Comparison of ENCODE assay signal across 10 cellular contexts in genomic region chr10:25934673-25935139, GRCh38. TPM values are rescaled to one million over a fixed set of nuclear protein-coding genes. Genes with fewer than 3 reads are reported as not detected.
DNase-seq lines count a peak whose midpoint lies in the region; ATAC-seq and TF ChIP-seq lines count a peak whose summit lies in the region.
"Had no signal": no experiment of that assay in that cellular context is flagged by ENCODE, and none has a peak within 500 bp of the region (broad histone marks: within the 10 kb centered on the region; RNA-seq: fewer than 3 reads in every experiment).

No MANE protein-coding gene starts in this region.

- in situ Hi-C loops in brain microvascular endothelial cell (cut with HindIII; ENCODE audit: low pct_ligation_motif_present, low sequenced_read_pairs): no loop called here

- H3K9ac ChIP-seq in HUES6 (ENCODE audit: low read length): peak overlapping the region; percentile 91
- H3K9ac ChIP-seq in muscle layer of colon (ENCODE audit: low read length): no peak overlapping the region

- TF ChIP-seq CTCF in brain microvascular endothelial cell (IDR thresholded peaks at IDR 0.05; ENCODE audit: low read depth, low read length, missing control alignments): peak; percentile 16

- peak overlapping the region; percentile 69; the same call in 1 of the 2 replicates for H3K27ac ChIP-seq in HUES6 (ENCODE audit: low read depth, low read length)
- no peak overlapping the region for H3K27ac ChIP-seq in brain microvascular endothelial cell
- H3K27ac ChIP-seq in muscle layer of colon (ENCODE audit: low read depth, low read length): no peak overlapping the region

- H3K4me1 ChIP-seq in HUES6 (ENCODE audit: control insufficient read depth, insufficient read depth, low read length) (0 out of 2 replicates have a peak, but pooled peaks cover 4% of the 10 kb centered on the region), muscle layer of colon (ENCODE audit: insufficient read depth, low read length) (no peaks in the 10 kb centered on the region)

- H3K36me3 ChIP-seq in HUES6 (ENCODE audit: control insufficient read depth, insufficient read depth, low read length) (no peaks in the 10 kb centered on the region), brain microvascular endothelial cell (replicated peaks) (no peaks in the 10 kb centered on the region), muscle layer of colon (ENCODE audit: insufficient read depth, low read length) (no peaks in the 10 kb centered on the region)

- H3K4me3 ChIP-seq in HUES6 (ENCODE audit: low read depth, low read length) (peak overlapping the region; percentile 97), brain microvascular endothelial cell (ENCODE audit: low read depth, low read length) (no peak overlapping the region), muscle layer of colon (ENCODE audit: low read depth in 1 of 2, low read length in 2 of 2) (peak overlapping the region; percentile 27 to 45)

- no peak for ATAC-seq in GM21367 (IDR thresholded peaks at IDR 0.05; ENCODE audit: unreplicated experiment)

- DNase-seq in activated CD4-positive, CD25-positive, alpha-beta regulatory T cell treated with anti-CD3 and anti-CD28 coated beads, Interleukin-2, amount 50 U/mL, for 72 hours: peak; percentile 30
- no peak for DNase-seq in activated CD4-positive, CD25-positive, alpha-beta regulatory T cell (lab: John Stamatoyannopoulos, UW)
- DNase-seq in brain microvascular endothelial cell (no peak), activated gamma-delta T cell (lab: John Stamatoyannopoulos, UW) (no peak), mesenteric fat pad (ENCODE audit: low spot score) (no peak)
- DNase-seq: DND-41 had no signal

- H3K27me3 ChIP-seq in HUES6 (ENCODE audit: control insufficient read depth, insufficient read depth, low read length) (peaks cover 8% of the 10 kb centered on the region; the same call in 1 of the 2 replicates), brain microvascular endothelial cell (replicated peaks) (peaks cover 9% of the 10 kb centered on the region), muscle layer of colon (ENCODE audit: control insufficient read depth in 1 of 2, insufficient read depth in 2 of 2, low read length in 2 of 2) (peaks cover 14 to 20% of the 10 kb centered on the region in 2 donors)

- no peaks in the 10 kb centered on the region for H3K9me3 ChIP-seq in HUES6 (ENCODE audit: control insufficient read depth, insufficient read depth, low read depth, low read length)
- H3K9me3 ChIP-seq in muscle layer of colon (ENCODE audit: low read length): no peaks in the 10 kb centered on the region

RNA-seq across cellular contexts. Expression of gene MYO3A, which starts 0.7 kb away (rescaled TPM):
- total RNA-seq in mesenteric fat pad: not detected
- total RNA-seq: pulmonary artery endothelial cell had no signal
